8 cellular contexts compared by ENCODE assay signal in genomic region chr1:94045465-94046056, GRCh38.
A peak's percentile ranks its signal among the peaks of the same experiment; 100 is the strongest.
DNase-seq lines count a peak whose midpoint lies in the region; ATAC-seq and TF ChIP-seq lines count a peak whose summit lies in the region.

No MANE protein-coding gene starts in this region.

- peaks cover 26% of the 10 kb centered on the region for H3K27me3 Mint-ChIP-seq in activated CD4-positive, alpha-beta T cell treated with anti-CD3 and anti-CD28 coated beads, Interleukin-2, amount 10 ng/mL, durations not matched to agents 24 days and 14 days

- H3K4me1 Mint-ChIP-seq in activated CD4-positive, alpha-beta T cell treated with anti-CD3 and anti-CD28 coated beads, Interleukin-2, amount 10 ng/mL, durations not matched to agents 24 days and 14 days = peaks cover 6% of the 10 kb centered on the region
- H3K4me1 Mint-ChIP-seq in stimulated activated effector memory CD8-positive, alpha-beta T cell treated with anti-CD3 and anti-CD28 coated beads, Interleukin-12 subunit alpha, Interleukin-12 subunit beta, amount 100 ng/mL, for 72 hours = no peaks in the 10 kb centered on the region

- H3K4me3 ChIP-seq in NB4 (ENCODE audit: low read depth, low read length) = no peak overlapping the region

- no peaks in the 10 kb centered on the region for H3K36me3 Mint-ChIP-seq in activated CD4-positive, alpha-beta T cell treated with anti-CD3 and anti-CD28 coated beads, Interleukin-2, amount 10 ng/mL, durations not matched to agents 24 days and 14 days (ENCODE audit: low read depth)
- H3K36me3 Mint-ChIP-seq in stimulated activated effector memory CD8-positive, alpha-beta T cell treated with anti-CD3 and anti-CD28 coated beads, Interleukin-12 subunit alpha, Interleukin-12 subunit beta, amount 100 ng/mL, for 72 hours = no peaks in the 10 kb centered on the region

- no peak for TF ChIP-seq POLR2A in NB4 (IDR thresholded peaks at IDR 0.05; ENCODE audit: extremely low read depth, insufficient read length)

- H3K4me3 Mint-ChIP-seq in activated CD4-positive, alpha-beta T cell treated with anti-CD3 and anti-CD28 coated beads, Interleukin-2, amount 10 ng/mL, durations not matched to agents 24 days and 14 days = peak overlapping the region; percentile 45
- H3K4me3 Mint-ChIP-seq in stimulated activated effector memory CD8-positive, alpha-beta T cell treated with anti-CD3 and anti-CD28 coated beads, Interleukin-12 subunit alpha, Interleukin-12 subunit beta, amount 100 ng/mL, for 72 hours = peak overlapping the region; percentile 35

- TF ChIP-seq CTCF in GM12873 (IDR thresholded peaks at IDR 0.05; ENCODE audit: insufficient read depth, low read depth, low read length, missing control alignments) (peak; percentile 73), NB4 (IDR thresholded peaks at IDR 0.05; ENCODE audit: low read depth, low read length) (peak; percentile 46)

- peak; percentile 38 for ATAC-seq in stimulated activated effector memory CD8-positive, alpha-beta T cell treated with anti-CD3 and anti-CD28 coated beads, Interleukin-12 subunit alpha, Interleukin-12 subunit beta, amount 100 ng/mL, for 72 hours
- no peak for ATAC-seq in GM19463 (IDR thresholded peaks at IDR 0.05; ENCODE audit: unreplicated experiment)

- intact Hi-C loops in activated CD4-positive, alpha-beta T cell treated with anti-CD3 and anti-CD28 coated beads, Interleukin-2, amount 10 ng/mL, durations not matched to agents 24 days and 14 days (cut with micrococcal nuclease) = loop anchor here (5.0 to 10.0 kb wide), 2 partner anchors 189 to 762 kb away; partner anchors contain the start of gene ARHGAP29

- H3K9me3 Mint-ChIP-seq in activated CD4-positive, alpha-beta T cell treated with anti-CD3 and anti-CD28 coated beads, Interleukin-2, amount 10 ng/mL, durations not matched to agents 24 days and 14 days = no peaks in the 10 kb centered on the region
- no peaks in the 10 kb centered on the region for H3K9me3 Mint-ChIP-seq in stimulated activated effector memory CD8-positive, alpha-beta T cell treated with anti-CD3 and anti-CD28 coated beads, Interleukin-12 subunit alpha, Interleukin-12 subunit beta, amount 100 ng/mL, for 72 hours

- DNase-seq in 8988T = peak; percentile 51
- DNase-seq in NB4 (ENCODE audit: low read depth) = peak; percentile 46
- peak; percentile 77 for DNase-seq in activated CD4-positive, alpha-beta T cell treated with anti-CD3 and anti-CD28 coated beads, Interleukin-2, amount 10 ng/mL, durations not matched to agents 24 days and 14 days
- DNase-seq in epidermal melanocyte (ENCODE audit: insufficient read length, low spot score) = peak; percentile 80
- peak; percentile 75 for DNase-seq in medulla oblongata (ENCODE audit: extremely low spot score)
- peak in 1 of 2 donors; percentile 57 for DNase-seq in stimulated activated effector memory CD8-positive, alpha-beta T cell treated with anti-CD3 and anti-CD28 coated beads, Interleukin-12 subunit alpha, Interleukin-12 subunit beta, amount 100 ng/mL, for 72 hours (ENCODE audit: low spot score in 2 of 2)

- no peak overlapping the region for H3K27ac Mint-ChIP-seq in activated CD4-positive, alpha-beta T cell treated with anti-CD3 and anti-CD28 coated beads, Interleukin-2, amount 10 ng/mL, durations not matched to agents 24 days and 14 days
- no peak overlapping the region for H3K27ac Mint-ChIP-seq in stimulated activated effector memory CD8-positive, alpha-beta T cell treated with anti-CD3 and anti-CD28 coated beads, Interleukin-12 subunit alpha, Interleukin-12 subunit beta, amount 100 ng/mL, for 72 hours
